ENCODE assay signal across 2 cellular contexts in the genomic region with DNA sequence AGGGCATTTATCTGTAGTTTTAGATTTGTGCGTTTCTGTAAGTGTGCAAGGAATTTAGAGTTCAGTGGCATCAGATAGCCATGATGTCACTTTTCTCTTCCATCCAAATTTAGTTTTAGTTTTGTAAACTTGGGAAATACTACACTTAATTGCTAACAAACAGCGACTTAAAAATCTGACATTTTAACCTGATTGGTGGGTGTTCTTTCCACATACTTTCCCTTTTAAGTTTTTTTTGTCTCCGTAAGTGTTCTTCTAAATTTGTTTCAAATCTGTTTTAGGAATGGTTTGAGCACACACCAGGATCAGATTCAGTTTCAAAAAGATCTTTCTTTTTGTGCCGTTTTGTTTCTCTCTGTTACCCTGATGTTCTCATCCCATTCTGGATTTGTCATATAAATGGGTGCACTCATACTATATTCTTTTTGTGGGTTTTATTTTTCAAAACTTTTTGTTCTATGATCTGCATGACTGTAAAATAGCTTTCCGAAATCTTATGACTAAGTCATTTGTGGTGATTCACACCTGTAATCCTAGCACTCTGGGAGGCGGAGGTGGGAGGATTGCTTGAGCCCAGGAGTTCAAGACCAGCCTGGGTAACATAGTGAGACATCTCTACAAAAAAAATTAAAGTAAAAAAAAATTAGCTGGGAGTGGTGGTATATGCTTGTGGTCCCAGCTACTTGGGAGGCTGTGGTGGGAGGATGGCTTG.
TF ChIP-seq lines count a peak whose summit lies in the region.

No MANE protein-coding gene starts in this region.

TF ChIP-seq in HEK293, 187 proteins besides CTCF, POLR2A, EP300 and RAD21 (continued from another document):
- no peak for TF ChIP-seq ZNF292 (tag by site-specific recombination; IDR thresholded peaks at IDR 0.05; ENCODE audit: borderline replicate concordance, low read depth)
- TF ChIP-seq GLIS1 (tag by site-specific recombination; IDR thresholded peaks at IDR 0.05), result 0 out of 2 replicates have a peak, but pooled peaks have one; percentile 8
- TF ChIP-seq ZNF837 (tag by site-specific recombination; IDR thresholded peaks at IDR 0.05), result no peak
- no peak for TF ChIP-seq ZNF623 (tag by site-specific recombination; IDR thresholded peaks at IDR 0.05)
- no peak for TF ChIP-seq ZNF530 (tag by site-specific recombination; IDR thresholded peaks at IDR 0.05; ENCODE audit: low read depth)
- no peak for TF ChIP-seq ZNF610 (tag by site-specific recombination; IDR thresholded peaks at IDR 0.05; ENCODE audit: borderline replicate concordance)
- no peak for TF ChIP-seq ZNF549 (tag by site-specific recombination; IDR thresholded peaks at IDR 0.05)
- no peak for TF ChIP-seq ZNF221 (tag by site-specific recombination; IDR thresholded peaks at IDR 0.05; ENCODE audit: borderline replicate concordance)
- no peak for TF ChIP-seq ZNF670 (tag by site-specific recombination; IDR thresholded peaks at IDR 0.05; ENCODE audit: low read depth)
- TF ChIP-seq ZBTB1 (tag by site-specific recombination; IDR thresholded peaks at IDR 0.05), result no peak
- TF ChIP-seq, protein P1, sequence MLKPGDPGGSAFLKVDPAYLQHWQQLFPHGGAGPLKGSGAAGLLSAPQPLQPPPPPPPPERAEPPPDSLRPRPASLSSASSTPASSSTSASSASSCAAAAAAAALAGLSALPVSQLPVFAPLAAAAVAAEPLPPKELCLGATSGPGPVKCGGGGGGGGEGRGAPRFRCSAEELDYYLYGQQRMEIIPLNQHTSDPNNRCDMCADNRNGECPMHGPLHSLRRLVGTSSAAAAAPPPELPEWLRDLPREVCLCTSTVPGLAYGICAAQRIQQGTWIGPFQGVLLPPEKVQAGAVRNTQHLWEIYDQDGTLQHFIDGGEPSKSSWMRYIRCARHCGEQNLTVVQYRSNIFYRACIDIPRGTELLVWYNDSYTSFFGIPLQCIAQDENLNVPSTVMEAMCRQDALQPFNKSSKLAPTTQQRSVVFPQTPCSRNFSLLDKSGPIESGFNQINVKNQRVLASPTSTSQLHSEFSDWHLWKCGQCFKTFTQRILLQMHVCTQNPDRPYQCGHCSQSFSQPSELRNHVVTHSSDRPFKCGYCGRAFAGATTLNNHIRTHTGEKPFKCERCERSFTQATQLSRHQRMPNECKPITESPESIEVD (tag by site-specific recombination; IDR thresholded peaks at IDR 0.05), result peak; percentile 78
- TF ChIP-seq EGR2 (tag by site-specific recombination; IDR thresholded peaks at IDR 0.05; ENCODE audit: low read depth), result 0 out of 2 replicates have a peak, but pooled peaks have one; percentile 10

TF ChIP-seq in GM23338, 12 proteins besides CTCF, POLR2A, EP300 and RAD21 (continued from another document):
- TF ChIP-seq, protein P2, sequence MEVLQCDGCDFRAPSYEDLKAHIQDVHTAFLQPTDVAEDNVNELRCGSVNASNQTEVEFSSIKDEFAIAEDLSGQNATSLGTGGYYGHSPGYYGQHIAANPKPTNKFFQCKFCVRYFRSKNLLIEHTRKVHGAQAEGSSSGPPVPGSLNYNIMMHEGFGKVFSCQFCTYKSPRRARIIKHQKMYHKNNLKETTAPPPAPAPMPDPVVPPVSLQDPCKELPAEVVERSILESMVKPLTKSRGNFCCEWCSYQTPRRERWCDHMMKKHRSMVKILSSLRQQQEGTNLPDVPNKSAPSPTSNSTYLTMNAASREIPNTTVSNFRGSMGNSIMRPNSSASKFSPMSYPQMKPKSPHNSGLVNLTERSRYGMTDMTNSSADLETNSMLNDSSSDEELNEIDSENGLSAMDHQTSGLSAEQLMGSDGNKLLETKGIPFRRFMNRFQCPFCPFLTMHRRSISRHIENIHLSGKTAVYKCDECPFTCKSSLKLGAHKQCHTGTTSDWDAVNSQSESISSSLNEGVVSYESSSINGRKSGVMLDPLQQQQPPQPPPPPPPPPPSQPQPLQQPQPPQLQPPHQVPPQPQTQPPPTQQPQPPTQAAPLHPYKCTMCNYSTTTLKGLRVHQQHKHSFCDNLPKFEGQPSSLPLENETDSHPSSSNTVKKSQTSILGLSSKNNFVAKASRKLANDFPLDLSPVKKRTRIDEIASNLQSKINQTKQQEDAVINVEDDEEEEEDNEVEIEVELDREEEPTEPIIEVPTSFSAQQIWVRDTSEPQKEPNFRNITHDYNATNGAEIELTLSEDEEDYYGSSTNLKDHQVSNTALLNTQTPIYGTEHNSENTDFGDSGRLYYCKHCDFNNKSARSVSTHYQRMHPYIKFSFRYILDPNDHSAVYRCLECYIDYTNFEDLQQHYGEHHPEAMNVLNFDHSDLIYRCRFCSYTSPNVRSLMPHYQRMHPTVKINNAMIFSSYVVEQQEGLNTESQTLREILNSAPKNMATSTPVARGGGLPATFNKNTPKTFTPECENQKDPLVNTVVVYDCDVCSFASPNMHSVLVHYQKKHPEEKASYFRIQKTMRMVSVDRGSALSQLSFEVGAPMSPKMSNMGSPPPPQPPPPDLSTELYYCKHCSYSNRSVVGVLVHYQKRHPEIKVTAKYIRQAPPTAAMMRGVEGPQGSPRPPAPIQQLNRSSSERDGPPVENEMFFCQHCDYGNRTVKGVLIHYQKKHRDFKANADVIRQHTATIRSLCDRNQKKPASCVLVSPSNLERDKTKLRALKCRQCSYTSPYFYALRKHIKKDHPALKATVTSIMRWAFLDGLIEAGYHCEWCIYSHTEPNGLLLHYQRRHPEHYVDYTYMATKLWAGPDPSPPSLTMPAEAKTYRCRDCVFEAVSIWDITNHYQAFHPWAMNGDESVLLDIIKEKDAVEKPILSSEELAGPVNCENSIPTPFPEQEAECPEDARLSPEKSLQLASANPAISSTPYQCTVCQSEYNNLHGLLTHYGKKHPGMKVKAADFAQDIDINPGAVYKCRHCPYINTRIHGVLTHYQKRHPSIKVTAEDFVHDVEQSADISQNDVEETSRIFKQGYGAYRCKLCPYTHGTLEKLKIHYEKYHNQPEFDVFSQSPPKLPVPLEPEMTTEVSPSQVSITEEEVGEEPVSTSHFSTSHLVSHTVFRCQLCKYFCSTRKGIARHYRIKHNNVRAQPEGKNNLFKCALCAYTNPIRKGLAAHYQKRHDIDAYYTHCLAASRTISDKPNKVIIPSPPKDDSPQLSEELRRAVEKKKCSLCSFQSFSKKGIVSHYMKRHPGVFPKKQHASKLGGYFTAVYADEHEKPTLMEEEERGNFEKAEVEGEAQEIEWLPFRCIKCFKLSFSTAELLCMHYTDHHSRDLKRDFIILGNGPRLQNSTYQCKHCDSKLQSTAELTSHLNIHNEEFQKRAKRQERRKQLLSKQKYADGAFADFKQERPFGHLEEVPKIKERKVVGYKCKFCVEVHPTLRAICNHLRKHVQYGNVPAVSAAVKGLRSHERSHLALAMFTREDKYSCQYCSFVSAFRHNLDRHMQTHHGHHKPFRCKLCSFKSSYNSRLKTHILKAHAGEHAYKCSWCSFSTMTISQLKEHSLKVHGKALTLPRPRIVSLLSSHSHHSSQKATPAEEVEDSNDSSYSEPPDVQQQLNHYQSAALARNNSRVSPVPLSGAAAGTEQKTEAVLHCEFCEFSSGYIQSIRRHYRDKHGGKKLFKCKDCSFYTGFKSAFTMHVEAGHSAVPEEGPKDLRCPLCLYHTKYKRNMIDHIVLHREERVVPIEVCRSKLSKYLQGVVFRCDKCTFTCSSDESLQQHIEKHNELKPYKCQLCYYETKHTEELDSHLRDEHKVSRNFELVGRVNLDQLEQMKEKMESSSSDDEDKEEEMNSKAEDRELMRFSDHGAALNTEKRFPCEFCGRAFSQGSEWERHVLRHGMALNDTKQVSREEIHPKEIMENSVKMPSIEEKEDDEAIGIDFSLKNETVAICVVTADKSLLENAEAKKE (CRISPR knock-in tag; IDR thresholded peaks at IDR 0.05), result no peak
- TF ChIP-seq CREB1 (CRISPR knock-in tag; IDR thresholded peaks at IDR 0.05; ENCODE audit: low read depth) (no peak), EZH2phosphoT487 (IDR thresholded peaks at IDR 0.05; ENCODE audit: unreplicated experiment) (no peak), ZNF114 (CRISPR knock-in tag; IDR thresholded peaks at IDR 0.05) (no peak), ZNF331 (CRISPR knock-in tag; IDR thresholded peaks at IDR 0.05; ENCODE audit: low read depth) (no peak), JUNB (IDR thresholded peaks at IDR 0.05; ENCODE audit: unreplicated experiment) (no peak)
- TF ChIP-seq, protein P3, sequence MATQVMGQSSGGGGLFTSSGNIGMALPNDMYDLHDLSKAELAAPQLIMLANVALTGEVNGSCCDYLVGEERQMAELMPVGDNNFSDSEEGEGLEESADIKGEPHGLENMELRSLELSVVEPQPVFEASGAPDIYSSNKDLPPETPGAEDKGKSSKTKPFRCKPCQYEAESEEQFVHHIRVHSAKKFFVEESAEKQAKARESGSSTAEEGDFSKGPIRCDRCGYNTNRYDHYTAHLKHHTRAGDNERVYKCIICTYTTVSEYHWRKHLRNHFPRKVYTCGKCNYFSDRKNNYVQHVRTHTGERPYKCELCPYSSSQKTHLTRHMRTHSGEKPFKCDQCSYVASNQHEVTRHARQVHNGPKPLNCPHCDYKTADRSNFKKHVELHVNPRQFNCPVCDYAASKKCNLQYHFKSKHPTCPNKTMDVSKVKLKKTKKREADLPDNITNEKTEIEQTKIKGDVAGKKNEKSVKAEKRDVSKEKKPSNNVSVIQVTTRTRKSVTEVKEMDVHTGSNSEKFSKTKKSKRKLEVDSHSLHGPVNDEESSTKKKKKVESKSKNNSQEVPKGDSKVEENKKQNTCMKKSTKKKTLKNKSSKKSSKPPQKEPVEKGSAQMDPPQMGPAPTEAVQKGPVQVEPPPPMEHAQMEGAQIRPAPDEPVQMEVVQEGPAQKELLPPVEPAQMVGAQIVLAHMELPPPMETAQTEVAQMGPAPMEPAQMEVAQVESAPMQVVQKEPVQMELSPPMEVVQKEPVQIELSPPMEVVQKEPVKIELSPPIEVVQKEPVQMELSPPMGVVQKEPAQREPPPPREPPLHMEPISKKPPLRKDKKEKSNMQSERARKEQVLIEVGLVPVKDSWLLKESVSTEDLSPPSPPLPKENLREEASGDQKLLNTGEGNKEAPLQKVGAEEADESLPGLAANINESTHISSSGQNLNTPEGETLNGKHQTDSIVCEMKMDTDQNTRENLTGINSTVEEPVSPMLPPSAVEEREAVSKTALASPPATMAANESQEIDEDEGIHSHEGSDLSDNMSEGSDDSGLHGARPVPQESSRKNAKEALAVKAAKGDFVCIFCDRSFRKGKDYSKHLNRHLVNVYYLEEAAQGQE (IDR thresholded peaks at IDR 0.05; ENCODE audit: unreplicated experiment), result no peak
TF ChIP-seq in GM23338: peak in this region for 0.
